In the genomic region with DNA sequence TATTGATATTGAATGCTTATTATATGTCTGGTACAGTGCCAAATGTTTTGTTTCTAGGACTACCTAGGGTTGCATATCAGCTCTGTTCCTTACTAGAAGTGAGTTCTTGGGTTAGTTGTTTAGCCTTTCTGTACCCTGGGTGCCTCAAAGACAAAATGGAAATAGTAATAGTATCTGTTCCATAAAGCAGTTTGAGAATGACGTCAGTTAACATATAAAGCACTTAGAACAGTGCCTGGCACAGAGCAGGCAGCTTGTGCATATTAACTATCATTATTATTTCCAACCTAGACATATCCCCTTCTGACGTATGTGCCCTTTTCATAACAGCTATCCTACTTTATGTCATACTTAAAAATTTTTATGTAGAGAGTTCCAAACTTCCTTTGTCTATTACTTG, we compare ENCODE assay signal across 22 cellular contexts. TPM values are rescaled to one million over a fixed set of nuclear protein-coding genes. Genes with fewer than 3 reads are reported as not detected.
A peak's percentile ranks its signal among the peaks of the same experiment; 100 is the strongest.
DNase-seq lines count a peak whose midpoint lies in the region; ATAC-seq, FAIRE-seq and TF ChIP-seq lines count a peak whose summit lies in the region.
"Had no signal": no experiment of that assay in that cellular context is flagged by ENCODE, and none has a peak within 500 bp of the region (broad histone marks: within the 10 kb centered on the region; RNA-seq: fewer than 3 reads in every experiment).

No MANE protein-coding gene starts in this region.

- in situ Hi-C loops in HepG2 (cut with HindIII; ENCODE audit: extremely low pct_ligation_motif_present, low pct_unique_long_range_greater_than_20kb), result no loop called here

- H3K4me3 ChIP-seq in HepG2 (replicated peaks in 1 of 3; ENCODE audit: insufficient read depth in 1 of 3, low read depth in 2 of 3, low read length in 3 of 3), result no peak overlapping the region
- no peak overlapping the region for H3K4me3 ChIP-seq in right lobe of liver
- H3K4me3 ChIP-seq in mesodermal cell (ENCODE audit: extremely low read depth, insufficient read depth, low read length, poor library complexity, severe bottlenecking), result no peak overlapping the region
- H3K4me3 ChIP-seq in thoracic aorta, result no peak overlapping the region
- H3K4me3 ChIP-seq: A549; BLaER1 treated with 17β-estradiol and CSF1 and Interleukin-3, amounts not matched to agents 10 nM and 100 nM; HAP-1 had no signal

- POLR2A ChIA-PET in HepG2 (lab: Yijun Ruan, JAX), result no interaction called here

- DNase-seq in HepG2 (ENCODE audit: low spot score) (no peak), right lobe of liver (no peak), thoracic aorta (ENCODE audit: low spot score) (no peak), DMS153 treated with DMSO at 0.1 percent for 48 hours (lab: John Stamatoyannopoulos, UW; ENCODE audit: unreplicated experiment) (no peak), NCI-H1436 (lab: John Stamatoyannopoulos, UW) (no peak)
- DNase-seq: 8988T; ACHN; BE2C; CD4-positive, alpha-beta T cell; CD8-positive, alpha-beta memory T cell; DND-41; GOT3 had no signal

- CTCF ChIA-PET in HepG2 (lab: Yijun Ruan, JAX; ENCODE audit: low intra/inter-chr PET ratio, low total read pairs), result no interaction called here

- intact Hi-C loops in HepG2 (cut with micrococcal nuclease; ENCODE audit: unreplicated experiment) (no loop called here), right lobe of liver (cut with DNase I) (no loop called here)

- no TSS peak for BruUV-seq in HepG2 (replicated peaks; lab: Mats Ljungman, UMichigan)

- H3K27me3 ChIP-seq in HepG2 (ENCODE audit: control insufficient read depth in 1 of 2, insufficient read depth in 2 of 2, low read length in 2 of 2) (no peaks in the 10 kb centered on the region), right lobe of liver (no peaks in the 10 kb centered on the region), thoracic aorta (replicated peaks; ENCODE audit: insufficient read depth) (no peaks in the 10 kb centered on the region)
- H3K27me3 ChIP-seq: BLaER1 treated with 17β-estradiol and CSF1 and Interleukin-3, amounts not matched to agents 10 nM and 100 nM had no signal

- no peak for TF ChIP-seq CTCF in HepG2 (CRISPR knock-in tag; IDR thresholded peaks at IDR 0.05)
- no peak for TF ChIP-seq CTCF in right lobe of liver (IDR thresholded peaks at IDR 0.05)
- TF ChIP-seq CTCF in thoracic aorta (IDR thresholded peaks at IDR 0.05), result no peak

- FAIRE-seq in HepG2 (lab: Jason Lieb, UNC), result no peak
- FAIRE-seq: A549, G401.6, GM12892, GM19239, H54 had no signal

- no peak overlapping the region for H2AFZ ChIP-seq in HepG2 (ENCODE audit: low read length)

- no peak overlapping the region for H3K4me2 ChIP-seq in HepG2 (ENCODE audit: low read depth, low read length)
- H3K4me2 ChIP-seq: A549 had no signal

- no peaks in the 10 kb centered on the region for H3K79me2 ChIP-seq in HepG2 (ENCODE audit: insufficient read depth, low read length)

- no peaks in the 10 kb centered on the region for H3K36me3 ChIP-seq in HepG2 (replicated peaks in 1 of 2; ENCODE audit: control insufficient read depth in 1 of 2, insufficient read depth in 2 of 2, low read length in 2 of 2)
- H3K36me3 ChIP-seq in right lobe of liver, result no peaks in the 10 kb centered on the region
- H3K36me3 ChIP-seq in mesodermal cell (ENCODE audit: control insufficient read depth, insufficient read depth, low read length), result peaks cover 9% of the 10 kb centered on the region
- H3K36me3 ChIP-seq in thoracic aorta, result no peaks in the 10 kb centered on the region
- H3K36me3 ChIP-seq: BE2C; BLaER1 treated with 17β-estradiol and CSF1 and Interleukin-3, amounts not matched to agents 10 nM and 100 nM; HAP-1 had no signal

- TF ChIP-seq RAD21 in HepG2 (CRISPR knock-in tag; IDR thresholded peaks at IDR 0.05), result no peak

- H3K9me3 ChIP-seq in HepG2 (ENCODE audit: low read length) (no peaks in the 10 kb centered on the region), right lobe of liver (no peaks in the 10 kb centered on the region), mesodermal cell (ENCODE audit: control insufficient read depth, low read length) (no peaks in the 10 kb centered on the region), thoracic aorta (no peaks in the 10 kb centered on the region)
- H3K9me3 ChIP-seq: A549; BE2C; BLaER1 treated with 17β-estradiol and CSF1 and Interleukin-3, amounts not matched to agents 10 nM and 100 nM; HAP-1 had no signal

- no peaks in the 10 kb centered on the region for H4K20me1 ChIP-seq in HepG2 (ENCODE audit: insufficient read depth, low read length)
- H4K20me1 ChIP-seq: BLaER1 treated with 17β-estradiol and CSF1 and Interleukin-3, amounts not matched to agents 10 nM and 100 nM had no signal

- TF ChIP-seq POLR2A in HepG2 (IDR thresholded peaks at IDR 0.05; ENCODE audit: insufficient read depth in 1 of 2, low read depth in 2 of 2, low read length in 2 of 2) (no peak), right lobe of liver (IDR thresholded peaks at IDR 0.05) (no peak)

- no peaks in the 10 kb centered on the region for H3K4me1 ChIP-seq in HepG2 (ENCODE audit: insufficient read depth, low read length)
- H3K4me1 ChIP-seq in right lobe of liver, result peaks cover 0 to 19% (median 3%) of the 10 kb centered on the region in 4 donors
- H3K4me1 ChIP-seq in mesodermal cell (ENCODE audit: control insufficient read depth, insufficient read depth, low read length, poor library complexity, severe bottlenecking), result peaks cover 2% of the 10 kb centered on the region
- peaks cover 28 to 64% of the 10 kb centered on the region in 2 donors for H3K4me1 ChIP-seq in thoracic aorta (ENCODE audit: control insufficient read depth in 1 of 2, low read depth in 2 of 2)
- H3K4me1 ChIP-seq: BE2C had no signal

- ATAC-seq in HepG2, result no peak
- no peak for ATAC-seq in right lobe of liver
- no peak for ATAC-seq in thoracic aorta (ENCODE audit: insufficient number of reproducible peaks, low FRiP score, low read depth)
- ATAC-seq in GM21360 (IDR thresholded peaks at IDR 0.05; ENCODE audit: unreplicated experiment), result no peak
- ATAC-seq: A549 had no signal

- WGBS in HepG2 (ENCODE audit: low lambda C conversion rate), result 20% methylated on average over 2 of the region's 2 CpGs
- WGBS in right lobe of liver (ENCODE audit: insufficient coverage, low coverage, low lambda C conversion rate, missing lambda C conversion rate), result 72% methylated on average over 2 of the region's 2 CpGs
- 86% methylated on average over 1 of the region's 2 CpGs; no CpG with 5 or more reads in 1 of the 2 experiments for WGBS in mesodermal cell (ENCODE audit: insufficient coverage in 2 of 2), 2 experiments

- H3K27ac ChIP-seq in HepG2 (ENCODE audit: extremely low read length, insufficient read depth, low read length), result no peak overlapping the region
- H3K27ac ChIP-seq in right lobe of liver, result no peak overlapping the region
- peak overlapping the region; percentile 30 for H3K27ac ChIP-seq in mesodermal cell (ENCODE audit: low read depth, low read length, severe bottlenecking)
- peak overlapping the region; percentile 51 to 76 for H3K27ac ChIP-seq in thoracic aorta
- H3K27ac ChIP-seq: A549 had no signal

- H3K9ac ChIP-seq in HepG2 (ENCODE audit: insufficient read depth, low read depth, low read length), result no peak overlapping the region
- H3K9ac ChIP-seq: BLaER1 treated with 17β-estradiol and CSF1 and Interleukin-3, amounts not matched to agents 10 nM and 100 nM had no signal

- TF ChIP-seq EP300 in HepG2 (IDR thresholded peaks at IDR 0.05; ENCODE audit: low read depth in 2 of 2, low read length in 2 of 2) (no peak), HepG2 (CRISPR knock-in tag; IDR thresholded peaks at IDR 0.05; ENCODE audit: borderline replicate concordance) (no peak)

TF ChIP-seq in HepG2, 621 proteins besides CTCF, POLR2A, EP300 and RAD21:
- peak; percentile 70 for TF ChIP-seq CREB1 (IDR thresholded peaks at IDR 0.05)
- TF ChIP-seq CREB1 (CRISPR knock-in tag; IDR thresholded peaks at IDR 0.05), result no peak
- peak; percentile 34; the same call in 1 of the 2 replicates for TF ChIP-seq ATF7 (IDR thresholded peaks at IDR 0.05)
- no peak for TF ChIP-seq ATF7 (CRISPR knock-in tag; IDR thresholded peaks at IDR 0.05)
- TF ChIP-seq GZF1 (CRISPR knock-in tag; IDR thresholded peaks at IDR 0.05), result no peak
TF ChIP-seq in HepG2: peak in this region for 2.

RNA-seq across cellular contexts. Expression of gene PRDM6, which starts 42.8 kb away (rescaled TPM):
- total RNA-seq in HepG2 (2016; rRNA removed; fragmentation: Illumina TruSeq; extraction: Trizol), result 0.02 and 0.10 TPM in 2 replicates
- total RNA-seq in HepG2 (2016; cell fraction: cytosol; rRNA removed; fragmentation: Illumina TruSeq; extraction: Trizol; ENCODE audit: low read depth), result 0.09 TPM in 1 of 2 replicates, not detected in the other
- 0.19 and 0.26 TPM in 2 replicates for total RNA-seq in HepG2 (2016; cell fraction: insoluble cytoplasmic fraction; rRNA removed; fragmentation: Illumina TruSeq; extraction: Trizol)
- total RNA-seq in HepG2 (2016; cell fraction: membrane; rRNA removed; fragmentation: Illumina TruSeq; extraction: Trizol), result 0.12 TPM in 1 of 2 replicates, not detected in the other
- total RNA-seq in HepG2 (2016; cell fraction: nucleus; rRNA removed; fragmentation: Illumina TruSeq; extraction: Trizol), result 0.13 and 0.19 TPM in 2 replicates
- polyA plus RNA-seq in HepG2 (2011; rRNA removed), result 0.30 and 0.74 TPM in 2 replicates
- polyA plus RNA-seq in HepG2 (2011; cell fraction: cytosol; rRNA removed), result 0.09 and 0.17 TPM in 2 replicates
- 1.6 and 2.0 TPM in 2 replicates for polyA plus RNA-seq in HepG2 (2011; cell fraction: nucleus; rRNA removed)
- polyA plus RNA-seq in HepG2 (2012), result 0.38 and 0.61 TPM in 2 replicates
- polyA plus RNA-seq in HepG2 (2016; cell fraction: cytosol; fragmentation: Illumina TruSeq; extraction: Trizol; ENCODE audit: low read depth), result not detected in 2 replicates
- 0.13 TPM in 1 of 2 replicates, not detected in the other for polyA plus RNA-seq in HepG2 (2016; cell fraction: insoluble cytoplasmic fraction; fragmentation: Illumina TruSeq; extraction: Trizol; ENCODE audit: low read depth)
- not detected in 2 replicates for polyA plus RNA-seq in HepG2 (2016; cell fraction: membrane; fragmentation: Illumina TruSeq; extraction: Trizol; ENCODE audit: low read depth)
- 0.29 and 1.7 TPM in 2 replicates for polyA plus RNA-seq in HepG2 (2016; cell fraction: nucleus; fragmentation: Illumina TruSeq; extraction: Trizol; ENCODE audit: insufficient read depth, low read depth)
- 0.08 and 0.47 TPM in 2 replicates for polyA minus RNA-seq in HepG2 (2011; rRNA and poly(A)+ RNA removed; ENCODE audit: low replicate concordance)
- polyA minus RNA-seq in HepG2 (2011; cell fraction: cytosol; rRNA and poly(A)+ RNA removed), result not detected in 2 replicates
- 0.37 and 0.39 TPM in 2 replicates for polyA minus RNA-seq in HepG2 (2011; cell fraction: nucleus; rRNA and poly(A)+ RNA removed)
- under 1 TPM in 5 of 6 experiments, not detected in 1; 0.20 to 0.64 (median 0.31) TPM for total RNA-seq in right lobe of liver
- 6.3 TPM for polyA plus RNA-seq in mesodermal cell (2013, experiment 1 of 2)
- polyA plus RNA-seq in mesodermal cell (2013, experiment 2 of 2), result 5.7 TPM
- total RNA-seq in thoracic aorta, result 10 to 100 TPM; 37.9 to 44.8 TPM
- total RNA-seq: CD4-positive, alpha-beta T cell; CD8-positive, alpha-beta memory T cell had no signal
- polyA plus RNA-seq: CD14-positive monocyte; CD8-positive, alpha-beta memory T cell had no signal

Comparison
In these comparisons a context has a peak if more than half of its experiments do, and no peak if none do; other contexts are left out.
1. H3K27ac ChIP-seq: peak in mesodermal cell (single experiment) and thoracic aorta (2 of 2); none in HepG2 (single experiment) and right lobe of liver (0 of 3).
2. RNA of gene PRDM6, which starts 42.8 kb away (total RNA-seq): 37.9 to 44.8 TPM in thoracic aorta; 0.20 to 0.64 TPM in right lobe of liver and 0.02 to 0.26 TPM in HepG2; every median in the first group is over 10 times any median in the second.